Comparison of ENCODE assay signal across 8 cellular contexts in genomic region chr13:20901668-20902437, GRCh38. TPM values are rescaled to one million over a fixed set of nuclear protein-coding genes. Genes with fewer than 3 reads are reported as not detected.
DNase-seq lines count a peak whose midpoint lies in the region; ATAC-seq, FAIRE-seq and TF ChIP-seq lines count a peak whose summit lies in the region.

No MANE protein-coding gene starts in this region.

- H3K9me3 Mint-ChIP-seq in activated CD4-positive, alpha-beta T cell treated with anti-CD3 and anti-CD28 coated beads, Interleukin-2, amount 10 ng/mL, durations not matched to agents 7 days and 5 days: no peaks in the 10 kb centered on the region
- H3K9me3 Mint-ChIP-seq in natural killer cell treated with Interleukin-12 subunit alpha and Interleukin-12 subunit beta and Interleukin-15 and Interleukin-18, amount 100 ng/mL, for 72 hours: no peaks in the 10 kb centered on the region

- TF ChIP-seq POLR2A in GM12891 (IDR thresholded peaks at IDR 0.05; ENCODE audit: low read depth, low read length) (no peak; the same call in 1 of the 2 replicates), esophagus squamous epithelium (IDR thresholded peaks at IDR 0.05) (no peak)

- peak overlapping the region; percentile 61 to 92 (median 78) for H3K4me3 ChIP-seq in esophagus squamous epithelium

- H3K27ac ChIP-seq in 22Rv1 (peak overlapping the region; percentile 74), esophagus squamous epithelium (peak overlapping the region; percentile 85 to 95 (median 92))

- DNase-seq in GM12891 (ENCODE audit: insufficient read length, low spot score) (peak; percentile 12), NCI-H1105 (lab: John Stamatoyannopoulos, UW) (peak; percentile 2), esophagus squamous epithelium (lab: John Stamatoyannopoulos, UW) (no peak), ureter (ENCODE audit: low spot score) (peak; percentile 45)
- DNase-seq in activated CD4-positive, alpha-beta T cell treated with anti-CD3 and anti-CD28 coated beads, Interleukin-2, amount 10 ng/mL, durations not matched to agents 7 days and 5 days: peak; percentile 30
- DNase-seq in natural killer cell treated with Interleukin-12 subunit alpha and Interleukin-12 subunit beta and Interleukin-15 and Interleukin-18, amount 100 ng/mL, for 72 hours (ENCODE audit: low spot score): no peak

- no peak for FAIRE-seq in GM12891 (lab: Jason Lieb, UNC)

- H3K4me1 Mint-ChIP-seq in activated CD4-positive, alpha-beta T cell treated with anti-CD3 and anti-CD28 coated beads, Interleukin-2, amount 10 ng/mL, durations not matched to agents 7 days and 5 days: peaks cover 32% of the 10 kb centered on the region
- peaks cover 16 to 27% of the 10 kb centered on the region in 2 donors for H3K4me1 Mint-ChIP-seq in natural killer cell treated with Interleukin-12 subunit alpha and Interleukin-12 subunit beta and Interleukin-15 and Interleukin-18, amount 100 ng/mL, for 72 hours (ENCODE audit: low read depth in 2 of 2)

- TF ChIP-seq CTCF in 22Rv1 (IDR thresholded peaks at IDR 0.05) (no peak), esophagus squamous epithelium (IDR thresholded peaks at IDR 0.05) (no peak)

- H3K27ac Mint-ChIP-seq in activated CD4-positive, alpha-beta T cell treated with anti-CD3 and anti-CD28 coated beads, Interleukin-2, amount 10 ng/mL, durations not matched to agents 7 days and 5 days: peak overlapping the region; percentile 92
- H3K27ac Mint-ChIP-seq in natural killer cell treated with Interleukin-12 subunit alpha and Interleukin-12 subunit beta and Interleukin-15 and Interleukin-18, amount 100 ng/mL, for 72 hours: peak overlapping the region; percentile 88 to 95

- CTCF ChIA-PET in activated CD4-positive, alpha-beta T cell treated with anti-CD3 and anti-CD28 coated beads, Interleukin-2, amount 10 ng/mL, durations not matched to agents 7 days and 5 days (lab: Charles Lee): interaction anchor here (0.9 to 1.3 kb wide), 2 partner anchors 9 to 11 kb away, joined by 3 to 7 read pairs; no protein-coding TSS in a partner anchor

- 2 to 4% methylated on average over 15 to 17 of the region's 21 CpGs for WGBS in esophagus squamous epithelium, 2 donors

- no peaks in the 10 kb centered on the region for H3K27me3 Mint-ChIP-seq in activated CD4-positive, alpha-beta T cell treated with anti-CD3 and anti-CD28 coated beads, Interleukin-2, amount 10 ng/mL, durations not matched to agents 7 days and 5 days
- no peaks in the 10 kb centered on the region for H3K27me3 Mint-ChIP-seq in natural killer cell treated with Interleukin-12 subunit alpha and Interleukin-12 subunit beta and Interleukin-15 and Interleukin-18, amount 100 ng/mL, for 72 hours

- H3K36me3 ChIP-seq in esophagus squamous epithelium: peaks cover 0 to 21% (median 0%) of the 10 kb centered on the region in 3 donors

- POLR2A ChIA-PET in activated CD4-positive, alpha-beta T cell treated with anti-CD3 and anti-CD28 coated beads, Interleukin-2, amount 10 ng/mL, durations not matched to agents 7 days and 5 days (lab: Charles Lee): interaction anchor here (0.6 kb wide), 1 partner anchor 264 kb away, joined by 7 read pairs; no protein-coding TSS in a partner anchor

- peak; percentile 38 for ATAC-seq in HG02759 (IDR thresholded peaks at IDR 0.05; ENCODE audit: unreplicated experiment)
- ATAC-seq in natural killer cell treated with Interleukin-12 subunit alpha and Interleukin-12 subunit beta and Interleukin-15 and Interleukin-18, amount 100 ng/mL, for 72 hours: peak; percentile 55 to 68

- peaks cover 4 to 31% (median 10%) of the 10 kb centered on the region in 3 donors for H3K4me1 ChIP-seq in esophagus squamous epithelium

- H3K9me3 ChIP-seq in esophagus squamous epithelium: no peaks in the 10 kb centered on the region

- intact Hi-C loops in esophagus squamous epithelium (cut with DNase I): no loop called here

- peaks cover 8% of the 10 kb centered on the region for H3K36me3 Mint-ChIP-seq in activated CD4-positive, alpha-beta T cell treated with anti-CD3 and anti-CD28 coated beads, Interleukin-2, amount 10 ng/mL, durations not matched to agents 7 days and 5 days (ENCODE audit: low read depth)
- peaks cover 5% of the 10 kb centered on the region for H3K36me3 Mint-ChIP-seq in natural killer cell treated with Interleukin-12 subunit alpha and Interleukin-12 subunit beta and Interleukin-15 and Interleukin-18, amount 100 ng/mL, for 72 hours

- peak overlapping the region; percentile 87 for H3K4me3 Mint-ChIP-seq in activated CD4-positive, alpha-beta T cell treated with anti-CD3 and anti-CD28 coated beads, Interleukin-2, amount 10 ng/mL, durations not matched to agents 7 days and 5 days
- H3K4me3 Mint-ChIP-seq in natural killer cell treated with Interleukin-12 subunit alpha and Interleukin-12 subunit beta and Interleukin-15 and Interleukin-18, amount 100 ng/mL, for 72 hours: peak overlapping the region; percentile 92

- no peaks in the 10 kb centered on the region for H3K27me3 ChIP-seq in esophagus squamous epithelium

TF ChIP-seq in GM12891, 5 proteins besides CTCF, POLR2A, EP300 and RAD21:
- TF ChIP-seq POLR2AphosphoS5 (IDR thresholded peaks at IDR 0.05; ENCODE audit: low read depth, low read length) (no peak), SPI1 (IDR thresholded peaks at IDR 0.05; ENCODE audit: low read depth, low read length) (no peak), POU2F2 (IDR thresholded peaks at IDR 0.05; ENCODE audit: low read depth, low read length) (no peak), TAF1 (IDR thresholded peaks at IDR 0.05; ENCODE audit: low read depth, low read length) (no peak), PAX5 (IDR thresholded peaks at IDR 0.05; ENCODE audit: insufficient read depth, low read length, severe bottlenecking) (no peak)

RNA-seq across cellular contexts. Expression of gene XPO4, which starts 0.7 kb away (rescaled TPM):
- polyA plus RNA-seq in GM12891 (2012; ENCODE audit: low read depth, missing spikeins): 5.7 TPM
- total RNA-seq in activated CD4-positive, alpha-beta T cell treated with anti-CD3 and anti-CD28 coated beads, Interleukin-2, amount 10 ng/mL, durations not matched to agents 7 days and 5 days: 10 to 100 TPM; 18.9 to 19.0 TPM
- total RNA-seq in esophagus squamous epithelium (10 to 100 TPM in 3 of 4 donors, 1 to 10 TPM in 1; 8.8 to 25.0 (median 18.6) TPM), ureter (25.6 TPM)
- total RNA-seq in natural killer cell treated with Interleukin-12 subunit alpha and Interleukin-12 subunit beta and Interleukin-15 and Interleukin-18, amount 100 ng/mL, for 72 hours: 10 to 100 TPM; 23.0 to 33.5 TPM

Comparison
In these comparisons a context has a peak if more than half of its experiments do, and no peak if none do; other contexts are left out.
1. DNase-seq: peak in GM12891 (single experiment), NCI-H1105 (single experiment), activated CD4-positive, alpha-beta T cell treated with anti-CD3 and anti-CD28 coated beads, Interleukin-2, amount 10 ng/mL, durations not matched to agents 7 days and 5 days (single experiment) and ureter (single experiment); none in esophagus squamous epithelium (single experiment) and natural killer cell treated with Interleukin-12 subunit alpha and Interleukin-12 subunit beta and Interleukin-15 and Interleukin-18, amount 100 ng/mL, for 72 hours (single experiment).